ENCODE assay signal across 8 cellular contexts in genomic region chr2:25041307-25041927, GRCh38. TPM values are rescaled to one million over a fixed set of nuclear protein-coding genes. Genes with fewer than 3 reads are reported as not detected.
DNase-seq lines count a peak whose midpoint lies in the region; ATAC-seq, FAIRE-seq and TF ChIP-seq lines count a peak whose summit lies in the region.

No MANE protein-coding gene starts in this region.

- peak; percentile 53; the same call in 1 of the 2 replicates for TF ChIP-seq CTCF in PC-3 (conservative IDR thresholded peaks at IDR 0.05; ENCODE audit: low read depth, low read length)
- no peak for TF ChIP-seq CTCF in GM12878 (IDR thresholded peaks at IDR 0.05 in 2 of 3, conservative IDR thresholded peaks at IDR 0.05 in 1 of 3; ENCODE audit: control insufficient read depth in 2 of 3, extremely low read depth in 1 of 3, insufficient read depth in 1 of 3, low read depth in 3 of 3, low read length in 3 of 3)

- CTCF ChIA-PET in PC-3 (lab: Charles Lee) (interaction anchor here (0.5 to 1.4 kb wide), 5 partner anchors 45 to 249 kb away, joined by 3 to 9 read pairs (median 5); partner anchors contain the start of genes CENPO and PTRHD1), GM12878 (lab: Yijun Ruan, JAX) (interaction anchor here (1.1 kb wide), 1 partner anchor 12 kb away, joined by 3 read pairs; no protein-coding TSS in a partner anchor)

- intact Hi-C loops in PC-3 (cut with micrococcal nuclease) (loop anchor here (1.0 to 5.0 kb wide), 2 partner anchors 64 to 249 kb away; partner anchors contain the start of genes CENPO and PTRHD1), GM12878 (cut with micrococcal nuclease; ENCODE audit: unreplicated experiment) (no loop called here)

- peak overlapping the region; percentile 99 for H2AFZ ChIP-seq in PC-3 (ENCODE audit: low read length)
- H2AFZ ChIP-seq in GM12878 (ENCODE audit: control insufficient read depth, low read depth, low read length): peak overlapping the region; percentile 63

- no TSS peak for BruUV-seq in PC-3 (replicated peaks; lab: Mats Ljungman, UMichigan)
- BruUV-seq in GM12878 (replicated peaks; lab: Mats Ljungman, UMichigan): no TSS peak

- H3K36me3 ChIP-seq in HUES6 (ENCODE audit: control insufficient read depth, insufficient read depth, low read length) (no peaks in the 10 kb centered on the region), PC-3 (ENCODE audit: low read depth, low read length) (no peaks in the 10 kb centered on the region), GM12878 (ENCODE audit: control insufficient read depth in 2 of 2, insufficient read depth in 2 of 2, low read length in 1 of 2) (no peaks in the 10 kb centered on the region), rectal smooth muscle tissue (ENCODE audit: control insufficient read depth, insufficient read depth, low read length) (no peaks in the 10 kb centered on the region)

- H3K4me3 ChIP-seq in HUES6 (ENCODE audit: low read depth, low read length): peak overlapping the region; percentile 65
- peak overlapping the region; percentile 76 for H3K4me3 ChIP-seq in PC-3 (ENCODE audit: low read length)
- peak overlapping the region; percentile 65; the same call in 1 of the 2 replicates for H3K4me3 ChIP-seq in GM12878
- peak overlapping the region; percentile 53 for H3K4me3 ChIP-seq in rectal smooth muscle tissue (ENCODE audit: low read length)

- H3K9me3 ChIP-seq in HUES6 (ENCODE audit: control insufficient read depth, insufficient read depth, low read depth, low read length) (no peaks in the 10 kb centered on the region), PC-3 (ENCODE audit: low read length) (no peaks in the 10 kb centered on the region), GM12878 (replicated peaks; ENCODE audit: control insufficient read depth, insufficient read depth, low read length) (no peaks in the 10 kb centered on the region)

- in situ Hi-C loops in GM12878 (cut with MboI): no loop called here

- TF ChIP-seq RAD21 in GM12878 (IDR thresholded peaks at IDR 0.05; ENCODE audit: insufficient read depth, low read depth, low read length): no peak

- H3K4me2 ChIP-seq in PC-3 (ENCODE audit: low read length) (peak overlapping the region; percentile 100), GM12878 (ENCODE audit: control insufficient read depth, insufficient read depth) (peak overlapping the region; percentile 100)

- SMC1A ChIA-PET in GM12878 (lab: Charles Lee; ENCODE audit: uncharacterized antibody, unreplicated experiment): interaction anchor here (0.6 kb wide), 1 partner anchor 755 kb away, joined by 3 read pairs; no protein-coding TSS in a partner anchor

- H3K79me2 ChIP-seq in PC-3 (ENCODE audit: low read length) (no peaks in the 10 kb centered on the region), GM12878 (ENCODE audit: control insufficient read depth, insufficient read depth, low read length) (no peaks in the 10 kb centered on the region)

- ATAC-seq in PC-3 (peak; percentile 47), GM12878 (peak; percentile 8)

- H3K9me2 ChIP-seq in PC-3 (replicated peaks; ENCODE audit: low read length): no peaks in the 10 kb centered on the region

- H3K27me3 ChIP-seq in HUES6 (ENCODE audit: control insufficient read depth, insufficient read depth, low read length) (peaks cover 50% of the 10 kb centered on the region), PC-3 (ENCODE audit: low read length) (no peaks in the 10 kb centered on the region), GM12878 (replicated peaks in 1 of 2; ENCODE audit: control insufficient read depth in 2 of 2, insufficient read depth in 2 of 2, low read length in 1 of 2) (peaks cover 2 to 5% of the 10 kb centered on the region in 2 experiments; a peak in 3 of 4 replicates), rectal smooth muscle tissue (ENCODE audit: control insufficient read depth, insufficient read depth, low read length) (peaks cover 3% of the 10 kb centered on the region)

- 10% methylated on average over 28 of the region's 28 CpGs for WGBS in GM12878 (ENCODE audit: insufficient coverage, insufficient replicate concordance, low lambda C conversion rate, missing lambda C conversion rate)

- no peaks in the 10 kb centered on the region for H3F3A ChIP-seq in PC-3 (ENCODE audit: low read length, unreplicated experiment)

- DNase-seq in activated gamma-delta T cell treated with Interleukin-2 at 50 U/mL for 16 hours (peak; percentile 9), activated gamma-delta T cell (lab: John Stamatoyannopoulos, UW) (no peak), PC-3 (peak; percentile 79), GM12878 (ENCODE audit: low read depth, low spot score) (no peak), hippocampal formation (lab: John Stamatoyannopoulos, UW) (peak; percentile 29 to 54)
- DNase-seq in NK-92 treated with Interleukin-12 subunit alpha and Interleukin-12 subunit beta, amount 100 ng/mL, for 24 hours (lab: John Stamatoyannopoulos, UW): no peak

- no peak for TF ChIP-seq EP300 in GM12878 (IDR thresholded peaks at IDR 0.05; ENCODE audit: borderline replicate concordance in 1 of 2, control insufficient read depth in 1 of 2, low read depth in 2 of 2, low read length in 2 of 2)

- RAD21 ChIA-PET in GM12878 (lab: Charles Lee; ENCODE audit: unreplicated experiment): interaction anchor here (0.9 kb wide), 1 partner anchor 65 kb away, joined by 3 read pairs; no protein-coding TSS in a partner anchor

- H3K27ac ChIP-seq in HUES6 (ENCODE audit: low read depth, low read length) (no peak overlapping the region), PC-3 (ENCODE audit: low read length) (no peak overlapping the region), GM12878 (ENCODE audit: control insufficient read depth, insufficient read depth) (no peak overlapping the region), rectal smooth muscle tissue (ENCODE audit: low read depth, low read length) (no peak overlapping the region)

- no peak for FAIRE-seq in GM12878 (lab: Jason Lieb, UNC)

- H3K9ac ChIP-seq in HUES6 (ENCODE audit: low read length) (no peak overlapping the region), PC-3 (ENCODE audit: low read length) (no peak overlapping the region), GM12878 (ENCODE audit: control insufficient read depth, insufficient read depth, low read length) (no peak overlapping the region), rectal smooth muscle tissue (ENCODE audit: low read length) (no peak overlapping the region)

- H4K20me1 ChIP-seq in PC-3 (ENCODE audit: low read length) (peaks cover 4% of the 10 kb centered on the region; the same call in 1 of the 2 replicates), GM12878 (ENCODE audit: control insufficient read depth, insufficient read depth) (no peaks in the 10 kb centered on the region)

- no peak for TF ChIP-seq POLR2A in GM12878 (IDR thresholded peaks at IDR 0.05; ENCODE audit: low read depth, low read length)

- H3K4me1 ChIP-seq in HUES6 (ENCODE audit: control insufficient read depth, insufficient read depth, low read length): peaks cover 11% of the 10 kb centered on the region
- H3K4me1 ChIP-seq in PC-3 (ENCODE audit: insufficient read depth, low read length): peaks cover 29% of the 10 kb centered on the region
- peaks cover 24% of the 10 kb centered on the region for H3K4me1 ChIP-seq in GM12878 (ENCODE audit: control insufficient read depth, insufficient read depth, low read length)
- H3K4me1 ChIP-seq in rectal smooth muscle tissue (ENCODE audit: control insufficient read depth, insufficient read depth, low read length): peaks cover 6% of the 10 kb centered on the region

- POLR2A ChIA-PET in PC-3 (lab: Charles Lee; ENCODE audit: unreplicated experiment) (interaction anchor here (0.6 to 1.0 kb wide), 4 partner anchors 32 to 210 kb away, joined by 3 to 10 read pairs (median 5); no protein-coding TSS in a partner anchor), GM12878 (lab: Charles Lee) (no interaction called here)

TF ChIP-seq in GM12878, 131 proteins besides CTCF, POLR2A, EP300 and RAD21 (continues in another document):
- TF ChIP-seq POLR2AphosphoS5 (IDR thresholded peaks at IDR 0.05; ENCODE audit: low read length): no peak
- 0 out of 2 replicates have a peak, but pooled peaks have one; percentile 11 for TF ChIP-seq LARP7 (IDR thresholded peaks at IDR 0.05)

RNA-seq across cellular contexts. Expression of gene EFR3B, which starts 0.5 kb away (rescaled TPM):
- total RNA-seq in PC-3 (2014; rRNA removed): 4.6 and 7.9 TPM in 2 replicates
- 0.29 and 0.44 TPM in 2 replicates for total RNA-seq in GM12878 (2013; cell fraction: nucleolus; rRNA removed)
- 1.7 and 1.9 TPM in 2 replicates for total RNA-seq in GM12878 (2014; rRNA removed)
- 1.7 and 1.8 TPM in 2 replicates for total RNA-seq in GM12878 (2014; rRNA removed; fragmentation: Illumina TruSeq; extraction: Trizol)
- total RNA-seq in GM12878 (2021): 3.5 and 3.9 TPM in 2 replicates
- 2.0 TPM for polyA plus RNA-seq in GM12878 (2011; ENCODE audit: low read depth)
- polyA plus RNA-seq in GM12878 (2011; rRNA removed): 0.06 and 0.12 TPM in 2 replicates
- 0.10 and 0.12 TPM in 2 replicates for polyA plus RNA-seq in GM12878 (2011; cell fraction: cytosol; rRNA removed)
- 0.21 and 0.22 TPM in 2 replicates for polyA plus RNA-seq in GM12878 (2011; cell fraction: nucleus; rRNA removed)
- polyA plus RNA-seq in GM12878 (2012): 3.3 and 3.5 TPM in 2 replicates
- 1.2 and 1.9 TPM in 2 replicates for polyA plus RNA-seq in GM12878 (2014; fragmentation: Illumina TruSeq; extraction: Trizol)
- polyA plus RNA-seq in GM12878 (2014; fragmentation: Nextera tagmentation; extraction: Ambion mirVana): under 1 TPM; 0.43 to 0.44 TPM
- polyA plus RNA-seq in GM12878 (2014; rRNA removed): 2.1 TPM in 2 replicates
- polyA plus RNA-seq in GM12878 (2016; fragmentation: Nextera tagmentation; extraction: Ambion mirVana): 1 to 10 TPM; 1.7 to 2.0 TPM
- 0.46 and 0.80 TPM in 2 replicates for polyA minus RNA-seq in GM12878 (2011; rRNA and poly(A)+ RNA removed)
- polyA minus RNA-seq in GM12878 (2011; cell fraction: cytosol; rRNA and poly(A)+ RNA removed): 0.31 TPM in 1 of 2 replicates, not detected in the other
- 0.24 and 0.29 TPM in 2 replicates for polyA minus RNA-seq in GM12878 (2011; cell fraction: nucleus; rRNA and poly(A)+ RNA removed)

Comparison
In these comparisons a context has a peak if more than half of its experiments do, and no peak if none do; other contexts are left out.
1. DNase-seq: peak in activated gamma-delta T cell treated with Interleukin-2 at 50 U/mL for 16 hours (single experiment), PC-3 (single experiment) and hippocampal formation (2 of 2); none in activated gamma-delta T cell (single experiment), GM12878 (single experiment) and NK-92 treated with Interleukin-12 subunit alpha and Interleukin-12 subunit beta, amount 100 ng/mL, for 24 hours (single experiment).
2. Peak in every context shown above with its lines, with median percentiles within 50 percentile points of each other: H3K4me3 ChIP-seq.